In genomic region chr10:91006001-91006751, GRCh38 we compare ENCODE assay signal across 8 cellular contexts.
DNase-seq lines count a peak whose midpoint lies in the region; ATAC-seq and TF ChIP-seq lines count a peak whose summit lies in the region.

No MANE protein-coding gene starts in this region.

- no peaks in the 10 kb centered on the region for H3K9me3 Mint-ChIP-seq in activated CD4-positive, alpha-beta memory T cell treated with anti-CD3 and anti-CD28 coated beads, Interleukin-2, amount 10 ng/mL, durations not matched to agents 7 days and 5 days

- no peaks in the 10 kb centered on the region for H3K9me3 ChIP-seq in mucosa of descending colon

- peaks cover 13% of the 10 kb centered on the region for H3K27me3 Mint-ChIP-seq in activated CD4-positive, alpha-beta memory T cell treated with anti-CD3 and anti-CD28 coated beads, Interleukin-2, amount 10 ng/mL, durations not matched to agents 7 days and 5 days

- intact Hi-C loops in mucosa of descending colon (cut with DNase I, micrococcal nuclease) = loop anchor here in 1 of 2 donors (5.0 kb wide), 1 partner anchor 241 kb away; no protein-coding TSS in a partner anchor

- H3K4me3 ChIP-seq in AG04449 (ENCODE audit: low read depth, low read length) (no peak overlapping the region), mucosa of descending colon (no peak overlapping the region)

- H3K36me3 ChIP-seq in mucosa of descending colon (ENCODE audit: low read depth) = no peaks in the 10 kb centered on the region

- H3K4me1 ChIP-seq in mucosa of descending colon (ENCODE audit: low read depth) = no peaks in the 10 kb centered on the region

- no peak overlapping the region for H3K4me3 Mint-ChIP-seq in activated CD4-positive, alpha-beta memory T cell treated with anti-CD3 and anti-CD28 coated beads, Interleukin-2, amount 10 ng/mL, durations not matched to agents 7 days and 5 days

- H3K36me3 Mint-ChIP-seq in activated CD4-positive, alpha-beta memory T cell treated with anti-CD3 and anti-CD28 coated beads, Interleukin-2, amount 10 ng/mL, durations not matched to agents 7 days and 5 days (ENCODE audit: low read depth) = no peaks in the 10 kb centered on the region

- H3K4me1 Mint-ChIP-seq in activated CD4-positive, alpha-beta memory T cell treated with anti-CD3 and anti-CD28 coated beads, Interleukin-2, amount 10 ng/mL, durations not matched to agents 7 days and 5 days = peaks cover 26% of the 10 kb centered on the region

- DNase-seq in AG04449 (ENCODE audit: low read depth, low spot score) (peak; percentile 41), NCI-H510A treated with DMSO at 0.1 percent for 48 hours (lab: John Stamatoyannopoulos, UW) (peak; percentile 60), mucosa of descending colon (peak in 2 of 3 donors; percentile 33 to 83)
- peak; percentile 69 for DNase-seq in activated CD4-positive, alpha-beta memory T cell treated with anti-CD3 and anti-CD28 coated beads, Interleukin-2, amount 10 ng/mL, durations not matched to agents 7 days and 5 days
- DNase-seq in effector CD4-positive, alpha-beta T cell = peak; percentile 61
- DNase-seq in stimulated activated CD8-positive, alpha-beta memory T cell treated with anti-CD3 and anti-CD28 coated beads, Interleukin-7, amount 100 ng/mL, for 24 hours (ENCODE audit: low read depth) = peak; percentile 41

- H3K27ac Mint-ChIP-seq in activated CD4-positive, alpha-beta memory T cell treated with anti-CD3 and anti-CD28 coated beads, Interleukin-2, amount 10 ng/mL, durations not matched to agents 7 days and 5 days = peak overlapping the region; percentile 44

- CTCF ChIA-PET in AG04449 (lab: Yijun Ruan, JAX) = interaction anchor here (0.6 to 7.2 kb wide), 51 partner anchors 11 to 344 kb away, joined by 3 to 99 read pairs (median 5); no protein-coding TSS in a partner anchor
- CTCF ChIA-PET in activated CD4-positive, alpha-beta memory T cell treated with anti-CD3 and anti-CD28 coated beads, Interleukin-2, amount 10 ng/mL, durations not matched to agents 7 days and 5 days (lab: Charles Lee) = interaction anchor here (0.7 to 8.7 kb wide), 30 partner anchors 11 to 629 kb away, joined by 3 to 133 read pairs (median 4); partner anchors contain the start of gene RPP30

- TF ChIP-seq CTCF in AG04449 (IDR thresholded peaks at IDR 0.05; ENCODE audit: insufficient read depth, low read length, missing control alignments) (peak; percentile 77), mucosa of descending colon (IDR thresholded peaks at IDR 0.05) (peak; percentile 91)

- ATAC-seq in GM18502 (IDR thresholded peaks at IDR 0.05; ENCODE audit: poor library complexity, unreplicated experiment) (peak; percentile 40), HG03108 (IDR thresholded peaks at IDR 0.05; ENCODE audit: unreplicated experiment) (peak; percentile 29), mucosa of descending colon (peak; percentile 94)

- POLR2A ChIA-PET in AG04449 (lab: Yijun Ruan, JAX) = no interaction called here
- POLR2A ChIA-PET in activated CD4-positive, alpha-beta memory T cell treated with anti-CD3 and anti-CD28 coated beads, Interleukin-2, amount 10 ng/mL, durations not matched to agents 7 days and 5 days (lab: Charles Lee) = interaction anchor here (0.7 to 2.1 kb wide), 10 partner anchors 11 to 293 kb away, joined by 3 to 11 read pairs (median 6); partner anchors contain the start of gene PCGF5

Comparison
In these comparisons a context has a peak if more than half of its experiments do, and no peak if none do; other contexts are left out.
1. ATAC-seq: peak in every context shown above with its lines; median percentile 94 in mucosa of descending colon; 40 in GM18502; 29 in HG03108.